Comparison of ENCODE assay signal across 8 cellular contexts in the genomic region with DNA sequence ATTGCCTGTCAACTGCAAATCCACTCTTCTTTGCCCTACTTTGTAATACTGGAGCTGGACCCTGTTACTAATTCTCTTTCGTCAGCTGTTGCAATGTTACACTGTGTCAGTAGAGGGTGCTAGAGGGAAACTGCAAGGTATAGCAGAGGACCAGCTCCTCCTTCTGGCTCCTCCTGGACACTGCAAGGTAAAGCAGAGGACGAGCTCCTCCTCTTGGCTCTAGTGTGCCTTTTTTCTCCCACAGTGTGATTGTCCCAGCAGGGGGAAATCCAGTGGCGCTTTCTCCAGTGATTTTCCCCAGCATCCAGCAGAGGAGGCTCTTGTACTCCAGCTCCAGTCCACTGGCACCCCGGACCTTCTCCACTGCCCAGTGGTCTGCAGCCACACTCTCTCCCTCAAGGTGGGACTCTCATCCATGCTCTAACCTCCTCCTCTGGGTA.
DNase-seq lines count a peak whose midpoint lies in the region; ATAC-seq and TF ChIP-seq lines count a peak whose summit lies in the region.

No MANE protein-coding gene starts in this region.

- peaks cover 16% of the 10 kb centered on the region for H3K4me1 ChIP-seq in vagina

- TF ChIP-seq CTCF in GM12872 (IDR thresholded peaks at IDR 0.05; ENCODE audit: insufficient read depth, low read depth, low read length) = peak; percentile 100
- peak; percentile 98 for TF ChIP-seq CTCF in progenitor cell of endocrine pancreas (IDR thresholded peaks at IDR 0.05; ENCODE audit: unreplicated experiment)
- TF ChIP-seq CTCF in vagina (IDR thresholded peaks at IDR 0.05) = peak; percentile 86 to 95 (median 95)

- H3K36me3 Mint-ChIP-seq in activated naive CD4-positive, alpha-beta T cell treated with anti-CD3 and anti-CD28 coated beads for 36 hours (ENCODE audit: low read depth) = no peaks in the 10 kb centered on the region
- no peaks in the 10 kb centered on the region for H3K36me3 Mint-ChIP-seq in progenitor cell of endocrine pancreas (ENCODE audit: insufficient read depth)

- H3K27ac Mint-ChIP-seq in activated naive CD4-positive, alpha-beta T cell treated with anti-CD3 and anti-CD28 coated beads for 36 hours = no peak overlapping the region
- no peak overlapping the region for H3K27ac Mint-ChIP-seq in progenitor cell of endocrine pancreas

- no peak overlapping the region for H3K4me3 ChIP-seq in SK-N-MC
- H3K4me3 ChIP-seq in vagina = no peak overlapping the region

- H3K36me3 ChIP-seq in SK-N-MC (ENCODE audit: insufficient read depth, low read length) = no peaks in the 10 kb centered on the region
- H3K36me3 ChIP-seq in vagina = no peaks in the 10 kb centered on the region

- H3K4me1 Mint-ChIP-seq in activated naive CD4-positive, alpha-beta T cell treated with anti-CD3 and anti-CD28 coated beads for 36 hours (ENCODE audit: low read depth) = peaks cover 4% of the 10 kb centered on the region
- peaks cover 16% of the 10 kb centered on the region for H3K4me1 Mint-ChIP-seq in progenitor cell of endocrine pancreas (ENCODE audit: low read depth)

- H3K27ac ChIP-seq in SK-N-MC (no peak overlapping the region), vagina (no peak overlapping the region)

- no peak overlapping the region for H3K9ac ChIP-seq in SK-N-MC (ENCODE audit: insufficient read length)

- peak; percentile 80 for ATAC-seq in HG02623 (IDR thresholded peaks at IDR 0.05; ENCODE audit: unreplicated experiment)

- H3K27me3 ChIP-seq in vagina = no peaks in the 10 kb centered on the region

- no peaks in the 10 kb centered on the region for H3K27me3 Mint-ChIP-seq in activated naive CD4-positive, alpha-beta T cell treated with anti-CD3 and anti-CD28 coated beads for 36 hours (ENCODE audit: low read depth)
- peaks cover 12% of the 10 kb centered on the region for H3K27me3 Mint-ChIP-seq in progenitor cell of endocrine pancreas

- CTCF ChIA-PET in activated naive CD4-positive, alpha-beta T cell treated with anti-CD3 and anti-CD28 coated beads for 36 hours (lab: Charles Lee) = interaction anchor here (0.5 to 14.6 kb wide), 124 partner anchors 10 to 1403 kb away, joined by 3 to 458 read pairs (median 4); partner anchors contain the start of gene YPEL5

- DNase-seq in NCI-H1092 (lab: John Stamatoyannopoulos, UW) = peak; percentile 72
- peak; percentile 88 for DNase-seq in SK-N-MC (ENCODE audit: low read depth, low spot score)
- DNase-seq in activated naive CD4-positive, alpha-beta T cell treated with anti-CD3 and anti-CD28 coated beads for 36 hours = peak; percentile 95
- DNase-seq in head of caudate nucleus = peak; percentile 31 to 92 (median 82)
- peak; percentile 77 for DNase-seq in progenitor cell of endocrine pancreas (ENCODE audit: low spot score, unreplicated experiment)
- DNase-seq in vagina (ENCODE audit: extremely low spot score in 2 of 2) = peak; percentile 82 to 90

- TF ChIP-seq POLR2A in vagina (IDR thresholded peaks at IDR 0.05) = no peak

- H3K4me3 Mint-ChIP-seq in activated naive CD4-positive, alpha-beta T cell treated with anti-CD3 and anti-CD28 coated beads for 36 hours = no peak overlapping the region
- no peak overlapping the region for H3K4me3 Mint-ChIP-seq in progenitor cell of endocrine pancreas (ENCODE audit: low read depth)

- H3K9me3 Mint-ChIP-seq in activated naive CD4-positive, alpha-beta T cell treated with anti-CD3 and anti-CD28 coated beads for 36 hours = no peaks in the 10 kb centered on the region
- no peaks in the 10 kb centered on the region for H3K9me3 Mint-ChIP-seq in progenitor cell of endocrine pancreas (ENCODE audit: low read depth)

- H3K9me3 ChIP-seq in SK-N-MC (ENCODE audit: low read depth, low read length) = no peaks in the 10 kb centered on the region
- no peaks in the 10 kb centered on the region for H3K9me3 ChIP-seq in vagina

- intact Hi-C loops in activated naive CD4-positive, alpha-beta T cell treated with anti-CD3 and anti-CD28 coated beads for 36 hours (cut with micrococcal nuclease) = loop anchor here (1.0 to 10.0 kb wide), 4 partner anchors 423 to 572 kb away; partner anchors contain the start of gene GALNT14
- intact Hi-C loops in head of caudate nucleus (cut with DNase I) (loop anchor here (5.0 to 10.0 kb wide), 3 partner anchors 151 to 623 kb away; no protein-coding TSS in a partner anchor), vagina (cut with DNase I) (loop anchor here (10.0 kb wide), 2 partner anchors 463 to 613 kb away; no protein-coding TSS in a partner anchor)
